Comparison of ENCODE assay signal across 26 cellular contexts in the genomic region with DNA sequence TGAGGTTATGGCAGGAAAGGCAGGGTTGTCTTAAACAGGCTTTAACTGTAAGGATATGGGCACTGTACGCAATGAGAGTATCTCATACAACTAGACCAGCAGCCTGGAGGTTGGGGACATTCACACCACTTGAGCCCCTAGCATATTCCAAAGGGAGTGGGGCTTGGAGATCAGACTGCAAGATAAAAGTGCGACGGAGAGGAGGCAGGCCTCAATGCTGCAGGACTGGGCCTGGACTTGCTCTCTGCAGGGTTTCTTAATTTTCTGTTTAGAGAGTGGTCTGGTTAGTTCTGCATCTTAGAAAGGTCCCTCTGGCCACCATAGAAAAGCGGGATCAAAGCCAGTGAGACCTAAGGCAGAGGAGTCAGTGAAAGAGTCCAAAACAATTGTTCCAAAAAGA.
"Had no signal": no experiment of that assay in that cellular context is flagged by ENCODE, and none has a peak within 500 bp of the region (broad histone marks: within the 10 kb centered on the region; RNA-seq: fewer than 3 reads in every experiment).

No MANE protein-coding gene starts in this region.

- H3K4me1 ChIP-seq: adrenal gland, esophagus squamous epithelium, gastroesophageal sphincter had no signal

- H3K4me1 Mint-ChIP-seq: activated T-helper 17 cell treated with anti-CD3 and anti-CD28 coated beads, Interleukin-2, amount 50 U/mL, for 72 hours; WTC11 had no signal

- H3K9me3 ChIP-seq: adrenal gland, esophagus squamous epithelium had no signal

- H3K27me3 ChIP-seq: adrenal gland, esophagus squamous epithelium, gastroesophageal sphincter, heart right ventricle had no signal

- H3K4me3 ChIP-seq: adrenal gland, esophagus squamous epithelium, gastroesophageal sphincter, heart right ventricle had no signal

- H3K27me3 Mint-ChIP-seq: activated CD8-positive, alpha-beta T cell treated with anti-CD3 and anti-CD28 coated beads for 36 hours; activated T-helper 17 cell treated with anti-CD3 and anti-CD28 coated beads, Interleukin-2, amount 50 U/mL, for 72 hours had no signal

- H3K36me3 ChIP-seq: adrenal gland, esophagus squamous epithelium, gastroesophageal sphincter, heart right ventricle had no signal

- H3K36me3 Mint-ChIP-seq: activated naive CD8-positive, alpha-beta T cell; brain; WTC11 had no signal

- H3K9me3 Mint-ChIP-seq: activated CD8-positive, alpha-beta T cell treated with anti-CD3 and anti-CD28 coated beads for 36 hours; activated T-cell treated with anti-CD3 and anti-CD28 coated beads, Interleukin-2, amount 50 U/mL, for 4 hours had no signal

- H3K4me3 Mint-ChIP-seq: activated CD8-positive, alpha-beta T cell treated with anti-CD3 and anti-CD28 coated beads for 36 hours; activated naive CD8-positive, alpha-beta T cell; activated T-cell treated with anti-CD3 and anti-CD28 coated beads, Interleukin-2, amount 50 U/mL, for 4 hours; activated T-helper 17 cell treated with anti-CD3 and anti-CD28 coated beads, Interleukin-2, amount 50 U/mL, for 72 hours; brain; effector memory CD8-positive, alpha-beta T cell; WTC11 had no signal

- H3K27ac Mint-ChIP-seq: activated CD8-positive, alpha-beta T cell treated with anti-CD3 and anti-CD28 coated beads for 36 hours; activated naive CD8-positive, alpha-beta T cell; activated T-helper 17 cell treated with anti-CD3 and anti-CD28 coated beads, Interleukin-2, amount 50 U/mL, for 72 hours; effector memory CD8-positive, alpha-beta T cell; WTC11 had no signal

- DNase-seq: activated CD4-positive, alpha-beta T cell treated with anti-CD3 and anti-CD28 coated beads for 48 hours; activated CD4-positive, alpha-beta T cell treated with anti-CD3 and anti-CD28 coated beads, Interleukin-2, amount 50 U/mL, for 1 hour; activated CD4-positive, alpha-beta T cell treated with anti-CD3 and anti-CD28 coated beads, Interleukin-2, amount 50 U/mL, for 48 hours; activated CD8-positive, alpha-beta memory T cell treated with anti-CD3 and anti-CD28 coated beads for 24 hours; activated CD8-positive, alpha-beta T cell treated with anti-CD3 and anti-CD28 coated beads for 36 hours; activated effector memory CD4-positive, alpha-beta T cell treated with Interleukin-2 at 50 U/mL for 16 hours; activated gamma-delta T cell treated with Interleukin-2 at 50 U/mL for 16 hours; activated naive CD4-positive, alpha-beta T cell treated with anti-CD3 and anti-CD28 coated beads, Interleukin-2, amount 50 U/mL, for 16 hours; activated naive CD4-positive, alpha-beta T cell treated with Interleukin-2 at 50 U/mL for 16 hours; activated T-cell treated with anti-CD3 and anti-CD28 coated beads, Interleukin-2, amount 50 U/mL, for 4 hours; amygdala; aorta; cortex of kidney; dermis blood vessel endothelial cell; effector CD4-positive, alpha-beta T cell; effector memory CD8-positive, alpha-beta T cell; esophagus squamous epithelium; heart right ventricle; T-helper 2 cell had no signal

- H3K27ac ChIP-seq: adrenal gland, epithelial cell of prostate, gastroesophageal sphincter, heart right ventricle had no signal
